In genomic region chr15:89087066-89087829, GRCh38 we compare ENCODE assay signal across 9 cellular contexts. TPM values are rescaled to one million over a fixed set of nuclear protein-coding genes. Genes with fewer than 3 reads are reported as not detected.
A peak's percentile ranks its signal among the peaks of the same experiment; 100 is the strongest.
DNase-seq lines count a peak whose midpoint lies in the region; ATAC-seq and TF ChIP-seq lines count a peak whose summit lies in the region.
"Had no signal": no experiment of that assay in that cellular context is flagged by ENCODE, and none has a peak within 500 bp of the region (broad histone marks: within the 10 kb centered on the region; RNA-seq: fewer than 3 reads in every experiment).

No MANE protein-coding gene starts in this region.

- peaks cover 43% of the 10 kb centered on the region for H3K4me1 Mint-ChIP-seq in neural progenitor cell

- H3K9me3 Mint-ChIP-seq in neural progenitor cell = no peaks in the 10 kb centered on the region
- H3K9me3 Mint-ChIP-seq: naive thymus-derived CD8-positive, alpha-beta T cell had no signal

- H3K27ac Mint-ChIP-seq in neural progenitor cell = peak overlapping the region; percentile 55

- no peaks in the 10 kb centered on the region for H3K9me3 ChIP-seq in neural progenitor cell (ENCODE audit: low read depth)

- peak overlapping the region; percentile 92 for H3K27ac ChIP-seq in epithelial cell of prostate
- H3K27ac ChIP-seq in neural progenitor cell = no peak overlapping the region

- H3K79me2 ChIP-seq in neural progenitor cell (ENCODE audit: low read depth) = no peaks in the 10 kb centered on the region

- H4K20me1 ChIP-seq in neural progenitor cell (ENCODE audit: low read depth) = no peaks in the 10 kb centered on the region

- ATAC-seq in GM21529 (IDR thresholded peaks at IDR 0.05; ENCODE audit: unreplicated experiment) = no peak

- no peaks in the 10 kb centered on the region for H3K36me3 Mint-ChIP-seq in neural progenitor cell
- H3K36me3 Mint-ChIP-seq: naive thymus-derived CD8-positive, alpha-beta T cell had no signal

- H3K27me3 ChIP-seq in neural progenitor cell = no peaks in the 10 kb centered on the region

- no peaks in the 10 kb centered on the region for H3K36me3 ChIP-seq in neural progenitor cell

- H3K4me3 Mint-ChIP-seq in neural progenitor cell = peak overlapping the region; percentile 39

- TF ChIP-seq CTCF in AG09309 (IDR thresholded peaks at IDR 0.05; ENCODE audit: control insufficient read depth, insufficient read depth, low read depth, low read length, missing control alignments) = no peak
- no peak for TF ChIP-seq CTCF in neural progenitor cell (IDR thresholded peaks at IDR 0.05)
- no peak for TF ChIP-seq CTCF in GM10266 (IDR thresholded peaks at IDR 0.05; ENCODE audit: control insufficient read depth, insufficient read depth, low read depth, missing control alignments)

- H3K27me3 Mint-ChIP-seq in neural progenitor cell (ENCODE audit: insufficient read depth, low read depth) = peaks cover 3% of the 10 kb centered on the region
- H3K27me3 Mint-ChIP-seq: naive thymus-derived CD8-positive, alpha-beta T cell had no signal

- H3K4me3 ChIP-seq in AG09309 (ENCODE audit: control insufficient read depth, low read depth, low read length) (peak overlapping the region; percentile 29), neural progenitor cell (peak overlapping the region; percentile 35)

- H2AFZ ChIP-seq in neural progenitor cell (replicated peaks) = peak overlapping the region; percentile 79

- no peak overlapping the region for H3K9ac ChIP-seq in neural progenitor cell

- peaks cover 12% of the 10 kb centered on the region for H3F3A ChIP-seq in neural progenitor cell (ENCODE audit: low read depth)

- H3K4me2 ChIP-seq in neural progenitor cell = peak overlapping the region; percentile 66

- no peak for DNase-seq in AG09309 (ENCODE audit: low read depth)
- DNase-seq in NCI-H526 (lab: John Stamatoyannopoulos, UW) = peak; percentile 18 to 61
- no peak for DNase-seq in epithelial cell of prostate (ENCODE audit: low read depth, low spot score)
- no peak for DNase-seq in neural progenitor cell (ENCODE audit: low spot score)
- no peak for DNase-seq in DMS 273 (lab: John Stamatoyannopoulos, UW; ENCODE audit: unreplicated experiment)
- DNase-seq in C1 segment of cervical spinal cord (lab: John Stamatoyannopoulos, UW) = no peak
- DNase-seq in GM10266 (ENCODE audit: extremely low spot score) = no peak

- H3K4me1 ChIP-seq in neural progenitor cell = peaks cover 11% of the 10 kb centered on the region

RNA-seq across cellular contexts. Expression of gene ABHD2, which starts 1.0 kb away (rescaled TPM):
- total RNA-seq in neural progenitor cell (ENCODE audit: low replicate concordance) = 10.9 and 18.1 TPM in 2 replicates

Comparison
In these comparisons a context has a peak if more than half of its experiments do, and no peak if none do; other contexts are left out.
1. DNase-seq: peak in NCI-H526 (2 of 2); none in AG09309 (single experiment), epithelial cell of prostate (single experiment), neural progenitor cell (single experiment), DMS 273 (single experiment), C1 segment of cervical spinal cord (0 of 14) and GM10266 (single experiment).